Comparison of ENCODE assay signal across 9 cellular contexts in genomic region chr6:42569102-42570028, GRCh38. TPM values are rescaled to one million over a fixed set of nuclear protein-coding genes. Genes with fewer than 3 reads are reported as not detected.
DNase-seq lines count a peak whose midpoint lies in the region; ATAC-seq and TF ChIP-seq lines count a peak whose summit lies in the region.
"Had no signal": no experiment of that assay in that cellular context is flagged by ENCODE, and none has a peak within 500 bp of the region (broad histone marks: within the 10 kb centered on the region; RNA-seq: fewer than 3 reads in every experiment).

No MANE protein-coding gene starts in this region.

- H3K27me3 Mint-ChIP-seq in activated B cell treated with CpG ODN at 0.5 μM for 24 hours: no peaks in the 10 kb centered on the region

- no peak overlapping the region for H3K4me3 ChIP-seq in HFF-Myc (replicated peaks; ENCODE audit: low read depth, low read length)

- no peak for TF ChIP-seq CTCF in HFF-Myc (IDR thresholded peaks at IDR 0.05; ENCODE audit: low read depth, low read length, missing control alignments)
- TF ChIP-seq CTCF in activated B cell treated with CpG ODN at 0.5 μM for 24 hours (IDR thresholded peaks at IDR 0.05): no peak

- peaks cover 24% of the 10 kb centered on the region for H3K36me3 Mint-ChIP-seq in activated B cell treated with CpG ODN at 0.5 μM for 24 hours (ENCODE audit: low read depth)

- CTCF ChIA-PET in activated B cell treated with CpG ODN at 0.5 μM for 24 hours (lab: Charles Lee): interaction anchor here (1.1 to 1.2 kb wide), 2 partner anchors 22 to 58 kb away, joined by 3 read pairs; no protein-coding TSS in a partner anchor

- ATAC-seq in activated B cell treated with CpG ODN at 0.5 μM for 24 hours (ENCODE audit: low read depth) (no peak), GM21447 (IDR thresholded peaks at IDR 0.05; ENCODE audit: unreplicated experiment) (no peak), GM18870 (IDR thresholded peaks at IDR 0.05; ENCODE audit: unreplicated experiment) (no peak)

- no peaks in the 10 kb centered on the region for H3K9me3 Mint-ChIP-seq in activated B cell treated with CpG ODN at 0.5 μM for 24 hours
- H3K9me3 Mint-ChIP-seq: neural crest cell had no signal

- peaks cover 72% of the 10 kb centered on the region for H3K4me1 Mint-ChIP-seq in activated B cell treated with CpG ODN at 0.5 μM for 24 hours

- intact Hi-C loops in activated B cell treated with CpG ODN at 0.5 μM for 24 hours (cut with micrococcal nuclease): loop anchor here (2.0 to 10.0 kb wide), 6 partner anchors 445 to 1695 kb away; partner anchors contain the start of genes BYSL, KLHDC3, LRRC73 and MEA1

- peak overlapping the region; percentile 59 for H3K27ac Mint-ChIP-seq in activated B cell treated with CpG ODN at 0.5 μM for 24 hours

- POLR2A ChIA-PET in activated B cell treated with CpG ODN at 0.5 μM for 24 hours (lab: Charles Lee): interaction anchor here (0.5 to 1.9 kb wide), 6 partner anchors 10 to 1560 kb away, joined by 3 to 5 read pairs (median 3); partner anchors contain the start of gene RPL7L1

- DNase-seq in AG08395 (ENCODE audit: low spot score) (peak; percentile 48), HFF-Myc (ENCODE audit: extremely low read depth, low read depth) (peak; percentile 92), activated B cell treated with CpG ODN at 0.5 μM for 24 hours (no peak), iris pigment epithelial cell (ENCODE audit: low read depth) (peak; percentile 95), DMS153 treated with DMSO at 0.1 percent for 48 hours (lab: John Stamatoyannopoulos, UW; ENCODE audit: unreplicated experiment) (no peak), NCI-H2081 treated with DMSO at 0.1 percent for 48 hours (lab: John Stamatoyannopoulos, UW) (no peak)

- no peak overlapping the region for H3K4me3 Mint-ChIP-seq in activated B cell treated with CpG ODN at 0.5 μM for 24 hours
- H3K4me3 Mint-ChIP-seq: neural crest cell had no signal

RNA-seq across cellular contexts. Expression of gene UBR2, which starts 5.5 kb away (rescaled TPM):
- 34.3 and 40.8 TPM in 2 replicates for total RNA-seq in activated B cell treated with CpG ODN at 0.5 μM for 24 hours

Comparison
In these comparisons a context has a peak if more than half of its experiments do, and no peak if none do; other contexts are left out.
1. DNase-seq: peak in AG08395 (single experiment), HFF-Myc (single experiment) and iris pigment epithelial cell (single experiment); none in activated B cell treated with CpG ODN at 0.5 μM for 24 hours (single experiment), DMS153 treated with DMSO at 0.1 percent for 48 hours (single experiment) and NCI-H2081 treated with DMSO at 0.1 percent for 48 hours (single experiment).